In genomic region chr19:11597202-11598102, GRCh38 we compare ENCODE assay signal across 1 cellular context.
A peak's percentile ranks its signal among the peaks of the same experiment; 100 is the strongest.
TF ChIP-seq lines count a peak whose summit lies in the region.

Gene ZNF627 (plus strand): TSS chr19:11597483. CDS start chr19:11597628, 145 bp downstream.

TF ChIP-seq in HEK293, 187 proteins besides CTCF, POLR2A, EP300 and RAD21 (continued from another document and continues in another):
- TF ChIP-seq TSHZ1 (tag by site-specific recombination; IDR thresholded peaks at IDR 0.05; ENCODE audit: borderline replicate concordance), result no peak
- peak; percentile 74 for TF ChIP-seq SP3 (tag by site-specific recombination; IDR thresholded peaks at IDR 0.05)
- TF ChIP-seq ZNF707 (tag by site-specific recombination; IDR thresholded peaks at IDR 0.05), result no peak
- TF ChIP-seq ZNF560 (tag by site-specific recombination; IDR thresholded peaks at IDR 0.05; ENCODE audit: borderline replicate concordance), result 0 out of 2 replicates have a peak, but pooled peaks have one; percentile 38
- no peak for TF ChIP-seq ZBTB44 (tag by site-specific recombination; IDR thresholded peaks at IDR 0.05)
- no peak for TF ChIP-seq ZNF416 (tag by site-specific recombination; IDR thresholded peaks at IDR 0.05)
- TF ChIP-seq WT1 (tag by site-specific recombination; IDR thresholded peaks at IDR 0.05), result peak; percentile 37
- TF ChIP-seq ZNF362 (tag by site-specific recombination; IDR thresholded peaks at IDR 0.05), result no peak
- TF ChIP-seq ZNF133 (tag by site-specific recombination; IDR thresholded peaks at IDR 0.05), result 0 out of 2 replicates have a peak, but pooled peaks have one; percentile 8
- no peak for TF ChIP-seq ZNF280D (tag by site-specific recombination; IDR thresholded peaks at IDR 0.05)
- TF ChIP-seq PRDM10 (tag by site-specific recombination; IDR thresholded peaks at IDR 0.05), result peak; percentile 79
- TF ChIP-seq ZBTB7A (tag by site-specific recombination; IDR thresholded peaks at IDR 0.05; ENCODE audit: low read depth), result peak; percentile 78; the same call in 1 of the 2 replicates
- peak; percentile 88 for TF ChIP-seq ZEB2 (tag by site-specific recombination; IDR thresholded peaks at IDR 0.05)
- peak; percentile 90 for TF ChIP-seq SP2 (tag by site-specific recombination; IDR thresholded peaks at IDR 0.05)
- TF ChIP-seq ZBTB17 (tag by site-specific recombination; IDR thresholded peaks at IDR 0.05), result peak; percentile 18; the same call in 1 of the 2 replicates
- peak; percentile 48; the same call in 1 of the 2 replicates for TF ChIP-seq ZSCAN16 (tag by site-specific recombination; IDR thresholded peaks at IDR 0.05)
- no peak for TF ChIP-seq ZNF350 (tag by site-specific recombination; IDR thresholded peaks at IDR 0.05)
- TF ChIP-seq ZBTB1 (tag by site-specific recombination; IDR thresholded peaks at IDR 0.05), result 0 out of 2 replicates have a peak, but pooled peaks have one; percentile 65
- no peak for TF ChIP-seq ZNF311 (tag by site-specific recombination; IDR thresholded peaks at IDR 0.05; ENCODE audit: borderline replicate concordance)
- no peak for TF ChIP-seq ZNF530 (tag by site-specific recombination; IDR thresholded peaks at IDR 0.05; ENCODE audit: low read depth)
- TF ChIP-seq ZNF391 (tag by site-specific recombination; IDR thresholded peaks at IDR 0.05; ENCODE audit: borderline replicate concordance, low read depth), result peak; percentile 84
- 0 out of 2 replicates have a peak, but pooled peaks have one; percentile 19 for TF ChIP-seq OVOL3 (tag by site-specific recombination; IDR thresholded peaks at IDR 0.05)
- peak; percentile 51; the same call in 1 of the 2 replicates for TF ChIP-seq ZFP69B (tag by site-specific recombination; IDR thresholded peaks at IDR 0.05)
- TF ChIP-seq ZNF24 (tag by site-specific recombination; IDR thresholded peaks at IDR 0.05), result peak; percentile 83
- peak; percentile 87 for TF ChIP-seq ZNF324 (tag by site-specific recombination; IDR thresholded peaks at IDR 0.05)
- TF ChIP-seq KLF17 (tag by site-specific recombination; IDR thresholded peaks at IDR 0.05), result peak; percentile 89
- no peak for TF ChIP-seq ZNF747 (tag by site-specific recombination; IDR thresholded peaks at IDR 0.05)
- peak; percentile 77; the same call in 1 of the 2 replicates for TF ChIP-seq KLF8 (tag by site-specific recombination; IDR thresholded peaks at IDR 0.05)
- TF ChIP-seq MZF1 (tag by site-specific recombination; IDR thresholded peaks at IDR 0.05; ENCODE audit: borderline replicate concordance), result 0 out of 2 replicates have a peak, but pooled peaks have one; percentile 44
- no peak for TF ChIP-seq ZNF510 (tag by site-specific recombination; IDR thresholded peaks at IDR 0.05; ENCODE audit: insufficient replicate concordance)
- TF ChIP-seq ZBTB10 (tag by site-specific recombination; IDR thresholded peaks at IDR 0.05), result peak; percentile 89
- no peak for TF ChIP-seq ZNF155 (tag by site-specific recombination; IDR thresholded peaks at IDR 0.05)
- TF ChIP-seq ZNF202 (tag by site-specific recombination; IDR thresholded peaks at IDR 0.05; ENCODE audit: borderline replicate concordance), result no peak
- no peak for TF ChIP-seq ZBTB6 (tag by site-specific recombination; IDR thresholded peaks at IDR 0.05)
- TF ChIP-seq GLIS2 (tag by site-specific recombination; IDR thresholded peaks at IDR 0.05), result peak; percentile 87
- TF ChIP-seq MEIS1 (CRISPR knock-in tag; IDR thresholded peaks at IDR 0.05; ENCODE audit: borderline replicate concordance), result no peak
- TF ChIP-seq ZNF473 (tag by site-specific recombination; IDR thresholded peaks at IDR 0.05), result no peak
- no peak for TF ChIP-seq ZNF37A (tag by site-specific recombination; IDR thresholded peaks at IDR 0.05)
- TF ChIP-seq ZNF426 (tag by site-specific recombination; IDR thresholded peaks at IDR 0.05), result no peak
- TF ChIP-seq INSM2 (tag by site-specific recombination; IDR thresholded peaks at IDR 0.05), result peak; percentile 69; the same call in 1 of the 2 replicates
- TF ChIP-seq ZBTB48 (tag by site-specific recombination; IDR thresholded peaks at IDR 0.05), result peak; percentile 81; the same call in 1 of the 2 replicates
- no peak for TF ChIP-seq GLI4 (tag by site-specific recombination; IDR thresholded peaks at IDR 0.05)
